ENCODE assay signal across 7 cellular contexts in the genomic region with DNA sequence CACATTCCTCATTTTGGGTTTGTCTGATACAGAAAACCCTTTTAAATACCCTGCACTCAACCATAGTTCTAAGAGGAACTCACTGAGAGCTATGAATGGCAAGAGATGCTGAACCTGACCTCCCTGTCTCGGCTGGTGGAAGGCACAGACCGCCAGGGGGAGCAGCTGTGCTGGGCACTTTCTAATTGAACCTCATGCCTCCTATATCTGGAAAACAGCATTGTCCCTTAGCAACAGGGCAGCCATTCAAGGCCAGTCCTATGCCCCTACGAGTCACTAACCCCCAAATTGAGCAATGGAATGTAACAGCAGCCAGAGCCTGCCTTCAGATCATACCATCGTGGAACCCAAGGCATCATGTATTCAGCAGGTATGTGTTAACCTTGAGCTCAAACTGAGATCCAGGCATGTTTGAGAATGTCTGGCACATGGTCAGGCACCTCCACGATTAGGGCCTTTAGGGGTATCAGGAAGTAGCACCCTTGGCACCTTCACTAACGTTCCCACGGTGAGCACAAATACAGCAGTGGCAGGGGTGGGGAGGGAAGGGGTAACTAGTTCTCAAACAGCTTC. TPM values are rescaled to one million over a fixed set of nuclear protein-coding genes. Genes with fewer than 3 reads are reported as not detected.
A peak's percentile ranks its signal among the peaks of the same experiment; 100 is the strongest.
DNase-seq lines count a peak whose midpoint lies in the region; ATAC-seq and TF ChIP-seq lines count a peak whose summit lies in the region.

No MANE protein-coding gene starts in this region.

- H3K27me3 Mint-ChIP-seq in stimulated activated naive B cell treated with anti-CD40 and anti-IgM and Interleukin-4, amounts not matched to agents 10 μg/mL and 1 μg/mL and 100 μg/mL, for 72 hours, result peaks cover 0 to 3% of the 10 kb centered on the region in 2 donors

- no peak overlapping the region for H2BK5ac ChIP-seq in mesenchymal stem cell (ENCODE audit: low read depth, low read length, poor library complexity, severe bottlenecking)

- H3K4me1 Mint-ChIP-seq in stimulated activated naive B cell treated with anti-CD40 and anti-IgM and Interleukin-4, amounts not matched to agents 10 μg/mL and 1 μg/mL and 100 μg/mL, for 72 hours, result peaks cover 9 to 25% of the 10 kb centered on the region in 2 donors

- no peak overlapping the region for H2BK120ac ChIP-seq in mesenchymal stem cell (ENCODE audit: low read depth, low read length)

- no peak overlapping the region for H4K91ac ChIP-seq in mesenchymal stem cell (ENCODE audit: low read length)

- H3K9me3 ChIP-seq in mesenchymal stem cell (ENCODE audit: control insufficient read depth, low read length), result no peaks in the 10 kb centered on the region

- H3K9me3 Mint-ChIP-seq in stimulated activated naive B cell treated with anti-CD40 and anti-IgM and Interleukin-4, amounts not matched to agents 10 μg/mL and 1 μg/mL and 100 μg/mL, for 72 hours, result no peaks in the 10 kb centered on the region

- H3K36me3 Mint-ChIP-seq in stimulated activated naive B cell treated with anti-CD40 and anti-IgM and Interleukin-4, amounts not matched to agents 10 μg/mL and 1 μg/mL and 100 μg/mL, for 72 hours, result peaks cover 0 to 6% of the 10 kb centered on the region in 2 donors

- H3K4me3 Mint-ChIP-seq in stimulated activated naive B cell treated with anti-CD40 and anti-IgM and Interleukin-4, amounts not matched to agents 10 μg/mL and 1 μg/mL and 100 μg/mL, for 72 hours, result no peak overlapping the region

- H3K4me1 ChIP-seq in mesenchymal stem cell (ENCODE audit: control insufficient read depth, insufficient read depth, low read depth, low read length), result peaks cover 9% of the 10 kb centered on the region

- H2BK15ac ChIP-seq in mesenchymal stem cell (ENCODE audit: low read depth, poor library complexity, severe bottlenecking), result no peak overlapping the region

- H3K27me3 ChIP-seq in mesenchymal stem cell (ENCODE audit: control insufficient read depth in 1 of 2, insufficient read depth in 1 of 2, low read length in 2 of 2), result peaks cover 0 to 5% of the 10 kb centered on the region in 2 experiments

- H3K18ac ChIP-seq in mesenchymal stem cell (ENCODE audit: low read depth in 1 of 2, low read length in 2 of 2), result no peak overlapping the region

- H3K4me3 ChIP-seq in GM12875 (ENCODE audit: low read depth, low read length) (no peak overlapping the region), mesenchymal stem cell (ENCODE audit: insufficient read depth in 1 of 2, low read depth in 1 of 2, low read length in 2 of 2) (no peak overlapping the region)

- no peak overlapping the region for H2AK5ac ChIP-seq in mesenchymal stem cell (ENCODE audit: low read length, severe bottlenecking)

- peak; percentile 48 for ATAC-seq in HG03066 (IDR thresholded peaks at IDR 0.05; ENCODE audit: low read depth, unreplicated experiment)
- ATAC-seq in stimulated activated naive B cell treated with anti-CD40 and anti-IgM and Interleukin-4, amounts not matched to agents 10 μg/mL and 1 μg/mL and 100 μg/mL, for 72 hours (replicated peaks), result peak; percentile 68 to 75

- DNase-seq in NCI-H460 (ENCODE audit: extremely low read depth, low read depth) (peak; percentile 44), dermis microvascular lymphatic vessel endothelial cell (ENCODE audit: low read depth in 2 of 2) (peak; percentile 30 to 44), mesenchymal stem cell (peak; percentile 51)
- peak; percentile 71 for DNase-seq in activated CD4-positive, alpha-beta T cell treated with anti-CD3 and anti-CD28 coated beads for 48 hours
- DNase-seq in stimulated activated naive B cell treated with anti-CD40 and anti-IgM and Interleukin-4, amounts not matched to agents 10 μg/mL and 1 μg/mL and 100 μg/mL, for 72 hours, result peak; percentile 25

- no peak overlapping the region for H2AFZ ChIP-seq in mesenchymal stem cell (ENCODE audit: low read depth, low read length)

- no peak overlapping the region for H3K4me2 ChIP-seq in mesenchymal stem cell (ENCODE audit: low read length, poor library complexity, severe bottlenecking)

- H4K8ac ChIP-seq in mesenchymal stem cell (ENCODE audit: low read length), result no peak overlapping the region

- H3K27ac Mint-ChIP-seq in stimulated activated naive B cell treated with anti-CD40 and anti-IgM and Interleukin-4, amounts not matched to agents 10 μg/mL and 1 μg/mL and 100 μg/mL, for 72 hours, result no peak overlapping the region

- H3K36me3 ChIP-seq in mesenchymal stem cell (ENCODE audit: control insufficient read depth in 1 of 2, insufficient read depth in 2 of 2, low read depth in 1 of 2, low read length in 2 of 2), result peaks cover 6 to 8% of the 10 kb centered on the region in 2 experiments

- no peak overlapping the region for H3K14ac ChIP-seq in mesenchymal stem cell (ENCODE audit: low read length in 2 of 2)

- 53% methylated on average over 7 of the region's 7 CpGs for WGBS in mesenchymal stem cell

- TF ChIP-seq CTCF in GM12875 (IDR thresholded peaks at IDR 0.05; ENCODE audit: borderline replicate concordance, insufficient read depth, low read depth, low read length), result peak; percentile 88

- H2BK12ac ChIP-seq in mesenchymal stem cell (ENCODE audit: low read length in 2 of 2), result no peak overlapping the region

- no peak overlapping the region for H3K9ac ChIP-seq in mesenchymal stem cell (ENCODE audit: low read length)

- no peak overlapping the region for H3K27ac ChIP-seq in mesenchymal stem cell (ENCODE audit: low read length, poor library complexity, severe bottlenecking)

- H3K79me1 ChIP-seq in mesenchymal stem cell (replicated peaks; ENCODE audit: low read length, poor library complexity, severe bottlenecking), result peaks cover 13% of the 10 kb centered on the region

- H3K4ac ChIP-seq in mesenchymal stem cell (ENCODE audit: low read depth in 1 of 2, low read length in 2 of 2), result no peak overlapping the region

- H3K23ac ChIP-seq in mesenchymal stem cell (ENCODE audit: low read length in 2 of 2), result no peak overlapping the region

RNA-seq across cellular contexts. Expression of a gene that starts 5.1 kb away (rescaled TPM):
- 1.3 and 2.1 TPM in 2 replicates for total RNA-seq in NCI-H460 (2014; rRNA removed; shearing (Covaris generic))
- polyA plus RNA-seq in NCI-H460 (2014; cell fraction: nucleus; rRNA removed), result 0.44 and 0.85 TPM in 2 replicates
- total RNA-seq in dermis microvascular lymphatic vessel endothelial cell, result 2.2 and 3.0 TPM in 2 replicates
- polyA plus RNA-seq in mesenchymal stem cell (2013, experiment 1 of 2), result 4.4 TPM
- polyA plus RNA-seq in mesenchymal stem cell (2013, experiment 2 of 2), result 4.5 TPM

RNA-seq across cellular contexts. Expression of a gene that starts 38.0 kb away (rescaled TPM):
- total RNA-seq in NCI-H460 (2014; rRNA removed; shearing (Covaris generic)), result 6.8 and 9.4 TPM in 2 replicates
- 7.0 and 8.4 TPM in 2 replicates for polyA plus RNA-seq in NCI-H460 (2014; cell fraction: nucleus; rRNA removed)
- 6.2 and 11.4 TPM in 2 replicates for total RNA-seq in dermis microvascular lymphatic vessel endothelial cell
- polyA plus RNA-seq in mesenchymal stem cell (2013, experiment 1 of 2), result 7.2 TPM
- 7.0 TPM for polyA plus RNA-seq in mesenchymal stem cell (2013, experiment 2 of 2)

RNA-seq across cellular contexts. Expression of a gene that starts 55.3 kb away (rescaled TPM):
- not detected in 2 replicates for total RNA-seq in NCI-H460 (2014; rRNA removed; shearing (Covaris generic))
- not detected in 2 replicates for polyA plus RNA-seq in NCI-H460 (2014; cell fraction: nucleus; rRNA removed)
- total RNA-seq in dermis microvascular lymphatic vessel endothelial cell, result not detected in 2 replicates
- not detected for polyA plus RNA-seq in mesenchymal stem cell (2013, experiment 1 of 2)
- polyA plus RNA-seq in mesenchymal stem cell (2013, experiment 2 of 2), result not detected
